19 cellular contexts compared by ENCODE assay signal in the genomic region with DNA sequence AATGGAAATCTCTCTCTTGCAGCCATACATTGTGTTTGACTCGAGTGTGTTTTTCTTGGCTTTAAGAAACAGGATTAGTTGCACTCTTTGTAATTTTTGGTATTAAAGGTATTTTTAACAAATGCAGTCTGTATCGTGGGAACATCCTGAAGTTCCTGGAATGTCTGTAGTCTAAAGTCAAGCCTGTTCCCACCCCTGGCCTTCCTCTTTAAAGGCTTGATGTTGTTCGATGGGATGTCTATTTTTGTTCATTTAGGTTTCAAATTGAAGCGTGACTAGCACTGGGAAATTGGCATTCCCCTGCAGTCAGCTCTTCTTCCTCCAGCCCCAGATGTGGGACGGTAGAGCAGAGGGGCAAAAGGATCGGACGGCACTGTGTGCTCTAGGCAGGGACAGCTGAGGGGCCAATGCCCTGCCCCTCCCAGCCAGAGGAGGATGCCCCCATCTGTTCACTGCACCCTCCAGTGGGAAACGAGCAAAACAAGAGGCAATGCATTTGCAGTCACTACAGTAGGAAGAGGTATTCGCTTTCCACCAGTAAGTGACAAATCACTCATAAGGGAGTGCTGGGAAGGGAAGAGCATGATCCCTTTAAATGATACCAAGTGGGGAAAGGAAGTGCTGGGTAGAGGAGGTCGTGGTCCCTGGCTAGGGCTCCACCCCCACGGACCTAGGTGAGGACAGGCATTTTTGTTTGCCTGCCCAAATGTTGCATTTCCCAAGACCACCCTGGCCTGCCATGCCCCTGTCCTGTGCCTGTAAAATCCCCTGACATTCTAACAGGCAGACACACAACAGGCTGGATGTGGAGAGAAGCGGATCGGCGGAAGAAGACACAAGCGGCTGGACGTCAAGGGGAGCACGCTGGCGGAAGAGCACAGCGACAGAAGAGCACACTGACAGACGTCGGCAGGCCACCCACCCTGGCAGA. TPM values are rescaled to one million over a fixed set of nuclear protein-coding genes. Genes with fewer than 3 reads are reported as not detected.
A peak's percentile ranks its signal among the peaks of the same experiment; 100 is the strongest.
DNase-seq lines count a peak whose midpoint lies in the region; ATAC-seq, FAIRE-seq and TF ChIP-seq lines count a peak whose summit lies in the region.
"Had no signal": no experiment of that assay in that cellular context is flagged by ENCODE, and none has a peak within 500 bp of the region (broad histone marks: within the 10 kb centered on the region; RNA-seq: fewer than 3 reads in every experiment).

No MANE protein-coding gene starts in this region.

- peaks cover 11% of the 10 kb centered on the region for H3K4me1 Mint-ChIP-seq in astrocyte (ENCODE audit: low read depth, unreplicated experiment)
- no peaks in the 10 kb centered on the region for H3K4me1 Mint-ChIP-seq in stimulated activated memory B cell treated with anti-CD40 and anti-IgM and Interleukin-4, amounts not matched to agents 10 μg/mL and 1 μg/mL and 100 μg/mL, for 72 hours
- H3K4me1 Mint-ChIP-seq in activated naive CD4-positive, alpha-beta T cell treated with anti-CD3 and anti-CD28 coated beads for 36 hours (ENCODE audit: low read depth): peaks cover 2% of the 10 kb centered on the region
- H3K4me1 Mint-ChIP-seq: naive B cell had no signal

- no peaks in the 10 kb centered on the region for H3K36me3 ChIP-seq in astrocyte (ENCODE audit: insufficient read depth, low read length)

- peak overlapping the region; percentile 65 for H3K27ac ChIP-seq in astrocyte (ENCODE audit: low read depth, low read length)
- H3K27ac ChIP-seq: C4-2B had no signal

- intact Hi-C loops in activated naive CD4-positive, alpha-beta T cell treated with anti-CD3 and anti-CD28 coated beads for 36 hours (cut with micrococcal nuclease): no loop called here

- H3K79me2 ChIP-seq in astrocyte (ENCODE audit: insufficient read depth, low read length): no peaks in the 10 kb centered on the region

- H3K4me1 ChIP-seq in astrocyte (ENCODE audit: insufficient read depth, low read length): peaks cover 42% of the 10 kb centered on the region

- no peaks in the 10 kb centered on the region for H3K27me3 ChIP-seq in astrocyte (ENCODE audit: insufficient read depth, low read length)

- no peak for TF ChIP-seq CTCF in astrocyte (IDR thresholded peaks at IDR 0.05; ENCODE audit: insufficient read depth, low read depth, low read length)

- peaks cover 2% of the 10 kb centered on the region for H3K9me3 ChIP-seq in astrocyte (ENCODE audit: insufficient read depth, low read depth, low read length)

- peak overlapping the region; percentile 45 for H3K9ac ChIP-seq in astrocyte (ENCODE audit: low read length)

- ATAC-seq in stimulated activated memory B cell treated with anti-CD40 and anti-IgM and Interleukin-4, amounts not matched to agents 10 μg/mL and 1 μg/mL and 100 μg/mL, for 72 hours: no peak
- ATAC-seq: PC-3 had no signal

- H2AFZ ChIP-seq in astrocyte (ENCODE audit: low read depth, low read length): peak overlapping the region; percentile 1

- no peaks in the 10 kb centered on the region for H3K36me3 Mint-ChIP-seq in astrocyte (ENCODE audit: low read depth, unreplicated experiment)
- H3K36me3 Mint-ChIP-seq in stimulated activated memory B cell treated with anti-CD40 and anti-IgM and Interleukin-4, amounts not matched to agents 10 μg/mL and 1 μg/mL and 100 μg/mL, for 72 hours: no peaks in the 10 kb centered on the region
- no peaks in the 10 kb centered on the region for H3K36me3 Mint-ChIP-seq in activated naive CD4-positive, alpha-beta T cell treated with anti-CD3 and anti-CD28 coated beads for 36 hours (ENCODE audit: low read depth)
- H3K36me3 Mint-ChIP-seq: naive B cell had no signal

- H4K20me1 ChIP-seq in astrocyte (ENCODE audit: insufficient read depth, low read length): no peaks in the 10 kb centered on the region

- peak overlapping the region; percentile 33 for H3K4me3 ChIP-seq in astrocyte (ENCODE audit: insufficient read depth, low read depth, low read length)

- no peak for FAIRE-seq in astrocyte (lab: Jason Lieb, UNC)
- FAIRE-seq: frontal cortex had no signal

- H3K9me3 Mint-ChIP-seq in astrocyte (ENCODE audit: unreplicated experiment): peaks cover 6% of the 10 kb centered on the region
- H3K9me3 Mint-ChIP-seq in stimulated activated memory B cell treated with anti-CD40 and anti-IgM and Interleukin-4, amounts not matched to agents 10 μg/mL and 1 μg/mL and 100 μg/mL, for 72 hours: peaks cover 1% of the 10 kb centered on the region
- no peaks in the 10 kb centered on the region for H3K9me3 Mint-ChIP-seq in activated naive CD4-positive, alpha-beta T cell treated with anti-CD3 and anti-CD28 coated beads for 36 hours
- H3K9me3 Mint-ChIP-seq: H9 had no signal

- H3K4me3 Mint-ChIP-seq in astrocyte (ENCODE audit: unreplicated experiment): no peak overlapping the region
- no peak overlapping the region for H3K4me3 Mint-ChIP-seq in stimulated activated memory B cell treated with anti-CD40 and anti-IgM and Interleukin-4, amounts not matched to agents 10 μg/mL and 1 μg/mL and 100 μg/mL, for 72 hours
- H3K4me3 Mint-ChIP-seq in activated naive CD4-positive, alpha-beta T cell treated with anti-CD3 and anti-CD28 coated beads for 36 hours: no peak overlapping the region
- H3K4me3 Mint-ChIP-seq: H9, naive B cell had no signal

- H3K27me3 Mint-ChIP-seq in astrocyte (ENCODE audit: low read depth, unreplicated experiment): peaks cover 38% of the 10 kb centered on the region
- H3K27me3 Mint-ChIP-seq in stimulated activated memory B cell treated with anti-CD40 and anti-IgM and Interleukin-4, amounts not matched to agents 10 μg/mL and 1 μg/mL and 100 μg/mL, for 72 hours: peaks cover 43% of the 10 kb centered on the region
- no peaks in the 10 kb centered on the region for H3K27me3 Mint-ChIP-seq in activated naive CD4-positive, alpha-beta T cell treated with anti-CD3 and anti-CD28 coated beads for 36 hours (ENCODE audit: low read depth)

- peak overlapping the region; percentile 66 for H3K4me2 ChIP-seq in astrocyte (ENCODE audit: low read length)

- DNase-seq in EH (ENCODE audit: low read depth) (peak; percentile 97), astrocyte (ENCODE audit: low read depth) (peak; percentile 89), fibroblast of gingiva (ENCODE audit: low read depth) (peak; percentile 24), pulmonary artery endothelial cell (ENCODE audit: low read depth, low spot score) (peak; percentile 33), NCI-H1105 treated with DMSO at 0.1 percent for 48 hours (lab: John Stamatoyannopoulos, UW) (no peak), HUDEP-2 (lab: John Stamatoyannopoulos, UW; ENCODE audit: unreplicated experiment in 76 of 76) (no peak)
- no peak for DNase-seq in activated naive CD4-positive, alpha-beta T cell treated with anti-CD3 and anti-CD28 coated beads for 36 hours
- DNase-seq: activated effector memory CD4-positive, alpha-beta T cell treated with Interleukin-2 at 50 U/mL for 16 hours; amygdala; effector CD4-positive, alpha-beta T cell; H9; naive B cell; NCI-H2029; NCI-H526; PC-3 had no signal

- no peak overlapping the region for H3K27ac Mint-ChIP-seq in astrocyte (ENCODE audit: unreplicated experiment)
- no peak overlapping the region for H3K27ac Mint-ChIP-seq in stimulated activated memory B cell treated with anti-CD40 and anti-IgM and Interleukin-4, amounts not matched to agents 10 μg/mL and 1 μg/mL and 100 μg/mL, for 72 hours
- no peak overlapping the region for H3K27ac Mint-ChIP-seq in activated naive CD4-positive, alpha-beta T cell treated with anti-CD3 and anti-CD28 coated beads for 36 hours
- H3K27ac Mint-ChIP-seq: naive B cell had no signal

- CTCF ChIA-PET in activated naive CD4-positive, alpha-beta T cell treated with anti-CD3 and anti-CD28 coated beads for 36 hours (lab: Charles Lee): interaction anchor here (3.5 kb wide), 1 partner anchor 12 kb away, joined by 13 read pairs; no protein-coding TSS in a partner anchor

RNA-seq across cellular contexts. Expression of a gene that starts 47.4 kb away (rescaled TPM):
- total RNA-seq in astrocyte (7.3 and 8.6 TPM in 2 replicates), pulmonary artery endothelial cell (11.1 and 11.8 TPM in 2 replicates)
- under 1 TPM; 0.47 to 0.81 TPM for total RNA-seq in activated naive CD4-positive, alpha-beta T cell treated with anti-CD3 and anti-CD28 coated beads for 36 hours

RNA-seq across cellular contexts. Expression of a gene that starts 56.4 kb away (rescaled TPM):
- 0.95 and 2.8 TPM in 2 replicates for total RNA-seq in astrocyte
- total RNA-seq in pulmonary artery endothelial cell: 0.79 and 1.1 TPM in 2 replicates
- total RNA-seq in activated naive CD4-positive, alpha-beta T cell treated with anti-CD3 and anti-CD28 coated beads for 36 hours: not detected
- total RNA-seq: renal cortical epithelial cell had no signal

Comparison
In these comparisons a context has a peak if more than half of its experiments do, and no peak if none do; other contexts are left out.
1. DNase-seq: peak in EH (single experiment), astrocyte (single experiment), fibroblast of gingiva (single experiment) and pulmonary artery endothelial cell (single experiment); none in NCI-H1105 treated with DMSO at 0.1 percent for 48 hours (single experiment), activated naive CD4-positive, alpha-beta T cell treated with anti-CD3 and anti-CD28 coated beads for 36 hours (single experiment) and HUDEP-2 (0 of 76).